ENCODE assay signal across 25 cellular contexts in genomic region chr1:159581422-159581821, GRCh38. TPM values are rescaled to one million over a fixed set of nuclear protein-coding genes. Genes with fewer than 3 reads are reported as not detected.
"Had no signal": no experiment of that assay in that cellular context is flagged by ENCODE, and none has a peak within 500 bp of the region (broad histone marks: within the 10 kb centered on the region; RNA-seq: fewer than 3 reads in every experiment).

No MANE protein-coding gene starts in this region.

- H3K9me3 ChIP-seq: esophagus muscularis mucosa, right atrium auricular region, suprapubic skin, thyroid gland had no signal

- H3K27ac Mint-ChIP-seq: dendritic cell treated with granulocyte-macrophage colony-stimulating factor and Interleukin-4, amounts not matched to agents 40 ng/mL and 50 ng/mL, for 4 days; effector memory CD8-positive, alpha-beta T cell; immature natural killer cell; natural killer cell; stimulated activated effector memory CD8-positive, alpha-beta T cell treated with anti-CD3 and anti-CD28 coated beads, Interleukin-12 subunit alpha, Interleukin-12 subunit beta, amount 100 ng/mL, for 72 hours; type B pancreatic cell had no signal

- H3K27me3 ChIP-seq: esophagus muscularis mucosa, right atrium auricular region, suprapubic skin, thyroid gland had no signal

- H3K36me3 Mint-ChIP-seq: immature natural killer cell; natural killer cell; stimulated activated effector memory CD8-positive, alpha-beta T cell treated with anti-CD3 and anti-CD28 coated beads, Interleukin-12 subunit alpha, Interleukin-12 subunit beta, amount 100 ng/mL, for 72 hours; type B pancreatic cell had no signal

- H3K27me3 Mint-ChIP-seq: type B pancreatic cell had no signal

- ATAC-seq: effector memory CD8-positive, alpha-beta T cell; foreskin keratinocyte; left cardiac atrium; left ventricle myocardium superior; natural killer cell; stimulated activated effector memory CD8-positive, alpha-beta T cell treated with anti-CD3 and anti-CD28 coated beads, Interleukin-12 subunit alpha, Interleukin-12 subunit beta, amount 100 ng/mL, for 72 hours; stimulated activated naive CD8-positive, alpha-beta T cell treated with anti-CD3 and anti-CD28 coated beads, Interleukin-15, Interleukin-2, amounts not matched to agents 100 U/mL and 50 U/mL, for 24 hours had no signal

- H3K4me3 Mint-ChIP-seq: dendritic cell treated with granulocyte-macrophage colony-stimulating factor and Interleukin-4, amounts not matched to agents 40 ng/mL and 50 ng/mL, for 4 days; effector memory CD8-positive, alpha-beta T cell; immature natural killer cell; natural killer cell; neural crest cell; stimulated activated effector memory CD8-positive, alpha-beta T cell treated with anti-CD3 and anti-CD28 coated beads, Interleukin-12 subunit alpha, Interleukin-12 subunit beta, amount 100 ng/mL, for 72 hours; type B pancreatic cell had no signal

- H3K4me1 ChIP-seq: esophagus muscularis mucosa, foreskin keratinocyte, right atrium auricular region, suprapubic skin, thyroid gland had no signal

- H3K4me1 Mint-ChIP-seq: immature natural killer cell; natural killer cell; neural crest cell; stimulated activated effector memory CD8-positive, alpha-beta T cell treated with anti-CD3 and anti-CD28 coated beads, Interleukin-12 subunit alpha, Interleukin-12 subunit beta, amount 100 ng/mL, for 72 hours had no signal

- H3K36me3 ChIP-seq: esophagus muscularis mucosa, right atrium auricular region, suprapubic skin, thyroid gland had no signal

- DNase-seq: effector memory CD8-positive, alpha-beta T cell; foreskin keratinocyte; immature natural killer cell; kidney; left cardiac atrium; left ventricle myocardium superior; natural killer cell; posterior cingulate gyrus; stimulated activated CD4-positive, alpha-beta T cell treated with anti-CD3 and anti-CD28 coated beads, Interleukin-4, amount 100 ng/mL, for 1 hour; stimulated activated CD8-positive, alpha-beta memory T cell treated with anti-CD3 and anti-CD28 coated beads, Interleukin-4, amount 100 ng/mL, for 48 hours; stimulated activated naive CD8-positive, alpha-beta T cell treated with anti-CD3 and anti-CD28 coated beads, Interleukin-15, Interleukin-2, amounts not matched to agents 100 U/mL and 50 U/mL, for 24 hours; thyroid gland had no signal

- H3K9me3 Mint-ChIP-seq: dendritic cell treated with granulocyte-macrophage colony-stimulating factor and Interleukin-4, amounts not matched to agents 40 ng/mL and 50 ng/mL, for 4 days; effector memory CD8-positive, alpha-beta T cell; natural killer cell; stimulated activated effector memory CD8-positive, alpha-beta T cell treated with anti-CD3 and anti-CD28 coated beads, Interleukin-12 subunit alpha, Interleukin-12 subunit beta, amount 100 ng/mL, for 72 hours had no signal

- H3K4me3 ChIP-seq: esophagus muscularis mucosa, right atrium auricular region, suprapubic skin, thyroid gland had no signal

- H3K27ac ChIP-seq: epithelial cell of prostate, esophagus muscularis mucosa, foreskin keratinocyte, right atrium auricular region, suprapubic skin, thyroid gland had no signal

RNA-seq across cellular contexts. Expression of gene APCS, which starts 6.2 kb away (rescaled TPM):
- total RNA-seq: esophagus muscularis mucosa, foreskin keratinocyte, kidney, left cardiac atrium, left ventricle myocardium superior, lung microvascular endothelial cell, myocyte, natural killer cell, neural crest cell, osteocyte, pulmonary artery endothelial cell, right atrium auricular region, thyroid gland had no signal
- polyA plus RNA-seq: foreskin keratinocyte, immature natural killer cell had no signal

RNA-seq across cellular contexts. Expression of gene OR10J5, which starts 45.6 kb away (rescaled TPM):
- total RNA-seq: esophagus muscularis mucosa, foreskin keratinocyte, kidney, left cardiac atrium, left ventricle myocardium superior, lung microvascular endothelial cell, mucosa of gallbladder, myocyte, natural killer cell, neural crest cell, osteocyte, pulmonary artery endothelial cell, right atrium auricular region, suprapubic skin, thyroid gland had no signal
- polyA plus RNA-seq: foreskin keratinocyte, immature natural killer cell had no signal
